ENCODE assay signal across 1 cellular context in genomic region chr3:14124615-14125192, GRCh38.
A peak's percentile ranks its signal among the peaks of the same experiment; 100 is the strongest.
TF ChIP-seq lines count a peak whose summit lies in the region.

Gene CHCHD4 (minus strand): TSS chr3:14124870. CDS start chr3:14124676, 194 bp downstream.
Gene TMEM43 (plus strand): TSS chr3:14125052. CDS start chr3:14125194, 142 bp downstream.

TF ChIP-seq in K562, 482 proteins besides CTCF, POLR2A, EP300 and RAD21 (continued from another document and continues in another):
- no peak for TF ChIP-seq CUX1 (CRISPR knock-in tag; IDR thresholded peaks at IDR 0.05)
- TF ChIP-seq TSC22D4 (tag; IDR thresholded peaks at IDR 0.05): no peak
- TF ChIP-seq TCF7L2 (IDR thresholded peaks at IDR 0.05; ENCODE audit: low read depth, low read length): no peak
- no peak for TF ChIP-seq ZNF347 (CRISPR knock-in tag; IDR thresholded peaks at IDR 0.05; ENCODE audit: low read depth)
- TF ChIP-seq ZSCAN29 (IDR thresholded peaks at IDR 0.05): no peak; the same call in 1 of the 2 replicates
- TF ChIP-seq ZNF655 (CRISPR knock-in tag; IDR thresholded peaks at IDR 0.05): no peak
- TF ChIP-seq POLR2AphosphoS5 (IDR thresholded peaks at IDR 0.05; ENCODE audit: control insufficient read depth, insufficient read depth, low read depth, low read length): no peak; the same call in 1 of the 2 replicates
- TF ChIP-seq SMARCC2 (IDR thresholded peaks at IDR 0.05; ENCODE audit: low read depth): no peak
- no peak for TF ChIP-seq ZNF699 (CRISPR knock-in tag; IDR thresholded peaks at IDR 0.05; ENCODE audit: insufficient replicate concordance)
- no peak for TF ChIP-seq HDAC3 (IDR thresholded peaks at IDR 0.05; ENCODE audit: borderline replicate concordance, partially characterized antibody)
- no peak; the same call in 1 of the 2 replicates for TF ChIP-seq ZNF609 (CRISPR knock-in tag; IDR thresholded peaks at IDR 0.05; ENCODE audit: borderline replicate concordance)
- TF ChIP-seq USF2 (CRISPR knock-in tag; IDR thresholded peaks at IDR 0.05): no peak
- TF ChIP-seq RBM25 (IDR thresholded peaks at IDR 0.05; ENCODE audit: low read depth, low read length, severe bottlenecking): no peak
- peak; percentile 98 to 99 for TF ChIP-seq SIX5 (IDR thresholded peaks at IDR 0.05; ENCODE audit: borderline replicate concordance in 1 of 2, insufficient read depth in 1 of 2, low read depth in 1 of 2, low read length in 2 of 2)
- TF ChIP-seq ZC3H11A (IDR thresholded peaks at IDR 0.05; ENCODE audit: low read depth, low read length): no peak; the same call in 1 of the 2 replicates
- TF ChIP-seq PHF20 (IDR thresholded peaks at IDR 0.05; ENCODE audit: partially characterized antibody): no peak
- TF ChIP-seq RFX1 (IDR thresholded peaks at IDR 0.05): no peak
- no peak for TF ChIP-seq THRA (IDR thresholded peaks at IDR 0.05)
- TF ChIP-seq ZBTB33 (CRISPR knock-in tag; IDR thresholded peaks at IDR 0.05): 0 out of 2 replicates have a peak, but pooled peaks have one; percentile 4
- TF ChIP-seq STAT6 (CRISPR knock-in tag; IDR thresholded peaks at IDR 0.05): no peak; the same call in 1 of the 2 replicates
- TF ChIP-seq ZNF695 (CRISPR knock-in tag; IDR thresholded peaks at IDR 0.05): 0 out of 2 replicates have a peak, but pooled peaks have one; percentile 60
